1 cellular context compared by ENCODE assay signal in the genomic region with DNA sequence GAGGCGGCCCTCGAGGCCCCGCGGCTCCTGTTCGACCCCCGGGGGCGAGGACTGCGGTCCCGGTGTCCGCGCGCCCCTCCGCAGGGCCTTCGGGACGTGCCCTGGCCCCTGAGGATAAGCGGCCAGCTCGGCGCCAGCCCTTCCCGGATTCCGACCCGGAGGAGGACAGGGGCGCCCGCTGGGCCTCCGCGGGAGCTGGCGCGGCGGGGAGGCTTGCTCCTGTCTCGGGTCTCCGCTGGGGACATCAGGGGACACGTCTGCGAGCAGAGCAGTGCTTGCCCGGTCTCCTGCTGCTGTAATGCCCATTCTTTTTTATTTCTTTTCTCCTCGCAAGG.
TF ChIP-seq lines count a peak whose summit lies in the region.

No MANE protein-coding gene starts in this region.

TF ChIP-seq in HEK293, 187 proteins besides CTCF, POLR2A, EP300 and RAD21 (continued from another document):
- TF ChIP-seq ZBTB49 (tag by site-specific recombination; IDR thresholded peaks at IDR 0.05; ENCODE audit: low read depth) (no peak), ZNF560 (tag by site-specific recombination; IDR thresholded peaks at IDR 0.05; ENCODE audit: borderline replicate concordance) (no peak), ZNF777 (tag by site-specific recombination; IDR thresholded peaks at IDR 0.05; ENCODE audit: borderline replicate concordance) (0 out of 2 replicates have a peak, but pooled peaks have one; percentile 30), GLIS1 (tag by site-specific recombination; IDR thresholded peaks at IDR 0.05) (peak; percentile 71), ZNF423 (tag by site-specific recombination; IDR thresholded peaks at IDR 0.05) (peak; percentile 67), ZSCAN30 (tag by site-specific recombination; IDR thresholded peaks at IDR 0.05) (0 out of 2 replicates have a peak, but pooled peaks have one; percentile 4), REPIN1 (tag by site-specific recombination; IDR thresholded peaks at IDR 0.05; ENCODE audit: low read depth) (no peak), ZXDB (tag by site-specific recombination; IDR thresholded peaks at IDR 0.05) (0 out of 2 replicates have a peak, but pooled peaks have one; percentile 15), ZNF837 (tag by site-specific recombination; IDR thresholded peaks at IDR 0.05) (no peak), ZNF843 (tag by site-specific recombination; IDR thresholded peaks at IDR 0.05) (no peak), ZNF571 (tag by site-specific recombination; IDR thresholded peaks at IDR 0.05) (no peak), PATZ1 (tag by site-specific recombination; IDR thresholded peaks at IDR 0.05) (peak; percentile 36; the same call in 1 of the 2 replicates), ZNF621 (tag by site-specific recombination; IDR thresholded peaks at IDR 0.05) (no peak), GLI2 (tag by site-specific recombination; IDR thresholded peaks at IDR 0.05; ENCODE audit: borderline replicate concordance, low read depth) (no peak), ZNF791 (tag by site-specific recombination; IDR thresholded peaks at IDR 0.05) (no peak), ZNF184 (tag by site-specific recombination; IDR thresholded peaks at IDR 0.05) (no peak), ZNF501 (tag by site-specific recombination; IDR thresholded peaks at IDR 0.05) (no peak), HOXC10 (CRISPR knock-in tag; IDR thresholded peaks at IDR 0.05) (no peak), ZNF311 (tag by site-specific recombination; IDR thresholded peaks at IDR 0.05; ENCODE audit: borderline replicate concordance) (no peak), KLF9 (tag by site-specific recombination; IDR thresholded peaks at IDR 0.05; ENCODE audit: low read depth) (0 out of 2 replicates have a peak, but pooled peaks have one; percentile 2), ZNF677 (tag by site-specific recombination; IDR thresholded peaks at IDR 0.05) (no peak), OSR2 (tag by site-specific recombination; IDR thresholded peaks at IDR 0.05) (peak; percentile 66; the same call in 1 of the 2 replicates), ZBTB8A (tag by site-specific recombination; IDR thresholded peaks at IDR 0.05) (peak; percentile 70), ZFP3 (tag by site-specific recombination; IDR thresholded peaks at IDR 0.05; ENCODE audit: low read depth) (no peak), ZNF530 (tag by site-specific recombination; IDR thresholded peaks at IDR 0.05; ENCODE audit: low read depth) (no peak), ELK4 (IDR thresholded peaks at IDR 0.05; ENCODE audit: borderline replicate concordance, low read depth, low read length) (no peak), IKZF3 (tag by site-specific recombination; IDR thresholded peaks at IDR 0.05) (0 out of 2 replicates have a peak, but pooled peaks have one; percentile 26)
- TF ChIP-seq, protein P1, sequence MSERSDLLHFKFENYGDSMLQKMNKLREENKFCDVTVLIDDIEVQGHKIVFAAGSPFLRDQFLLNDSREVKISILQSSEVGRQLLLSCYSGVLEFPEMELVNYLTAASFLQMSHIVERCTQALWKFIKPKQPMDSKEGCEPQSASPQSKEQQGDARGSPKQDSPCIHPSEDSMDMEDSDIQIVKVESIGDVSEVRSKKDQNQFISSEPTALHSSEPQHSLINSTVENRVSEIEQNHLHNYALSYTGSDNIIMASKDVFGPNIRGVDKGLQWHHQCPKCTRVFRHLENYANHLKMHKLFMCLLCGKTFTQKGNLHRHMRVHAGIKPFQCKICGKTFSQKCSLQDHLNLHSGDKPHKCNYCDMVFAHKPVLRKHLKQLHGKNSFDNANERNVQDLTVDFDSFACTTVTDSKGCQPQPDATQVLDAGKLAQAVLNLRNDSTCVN (tag by site-specific recombination; optimal IDR thresholded peaks at IDR 0.05): peak; percentile 77
- TF ChIP-seq, protein P2, sequence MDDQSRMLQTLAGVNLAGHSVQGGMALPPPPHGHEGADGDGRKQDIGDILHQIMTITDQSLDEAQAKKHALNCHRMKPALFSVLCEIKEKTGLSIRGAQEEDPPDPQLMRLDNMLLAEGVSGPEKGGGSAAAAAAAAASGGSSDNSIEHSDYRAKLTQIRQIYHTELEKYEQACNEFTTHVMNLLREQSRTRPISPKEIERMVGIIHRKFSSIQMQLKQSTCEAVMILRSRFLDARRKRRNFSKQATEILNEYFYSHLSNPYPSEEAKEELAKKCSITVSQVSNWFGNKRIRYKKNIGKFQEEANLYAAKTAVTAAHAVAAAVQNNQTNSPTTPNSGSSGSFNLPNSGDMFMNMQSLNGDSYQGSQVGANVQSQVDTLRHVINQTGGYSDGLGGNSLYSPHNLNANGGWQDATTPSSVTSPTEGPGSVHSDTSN (CRISPR knock-in tag; IDR thresholded peaks at IDR 0.05): 0 out of 2 replicates have a peak, but pooled peaks have one; percentile 59
- TF ChIP-seq, protein P3, sequence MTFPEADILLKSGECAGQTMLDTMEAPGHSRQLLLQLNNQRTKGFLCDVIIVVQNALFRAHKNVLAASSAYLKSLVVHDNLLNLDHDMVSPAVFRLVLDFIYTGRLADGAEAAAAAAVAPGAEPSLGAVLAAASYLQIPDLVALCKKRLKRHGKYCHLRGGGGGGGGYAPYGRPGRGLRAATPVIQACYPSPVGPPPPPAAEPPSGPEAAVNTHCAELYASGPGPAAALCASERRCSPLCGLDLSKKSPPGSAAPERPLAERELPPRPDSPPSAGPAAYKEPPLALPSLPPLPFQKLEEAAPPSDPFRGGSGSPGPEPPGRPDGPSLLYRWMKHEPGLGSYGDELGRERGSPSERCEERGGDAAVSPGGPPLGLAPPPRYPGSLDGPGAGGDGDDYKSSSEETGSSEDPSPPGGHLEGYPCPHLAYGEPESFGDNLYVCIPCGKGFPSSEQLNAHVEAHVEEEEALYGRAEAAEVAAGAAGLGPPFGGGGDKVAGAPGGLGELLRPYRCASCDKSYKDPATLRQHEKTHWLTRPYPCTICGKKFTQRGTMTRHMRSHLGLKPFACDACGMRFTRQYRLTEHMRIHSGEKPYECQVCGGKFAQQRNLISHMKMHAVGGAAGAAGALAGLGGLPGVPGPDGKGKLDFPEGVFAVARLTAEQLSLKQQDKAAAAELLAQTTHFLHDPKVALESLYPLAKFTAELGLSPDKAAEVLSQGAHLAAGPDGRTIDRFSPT (tag by site-specific recombination; IDR thresholded peaks at IDR 0.05): no peak
TF ChIP-seq in HEK293: peak in this region for 14.
